1 cellular context compared by ENCODE assay signal in the genomic region with DNA sequence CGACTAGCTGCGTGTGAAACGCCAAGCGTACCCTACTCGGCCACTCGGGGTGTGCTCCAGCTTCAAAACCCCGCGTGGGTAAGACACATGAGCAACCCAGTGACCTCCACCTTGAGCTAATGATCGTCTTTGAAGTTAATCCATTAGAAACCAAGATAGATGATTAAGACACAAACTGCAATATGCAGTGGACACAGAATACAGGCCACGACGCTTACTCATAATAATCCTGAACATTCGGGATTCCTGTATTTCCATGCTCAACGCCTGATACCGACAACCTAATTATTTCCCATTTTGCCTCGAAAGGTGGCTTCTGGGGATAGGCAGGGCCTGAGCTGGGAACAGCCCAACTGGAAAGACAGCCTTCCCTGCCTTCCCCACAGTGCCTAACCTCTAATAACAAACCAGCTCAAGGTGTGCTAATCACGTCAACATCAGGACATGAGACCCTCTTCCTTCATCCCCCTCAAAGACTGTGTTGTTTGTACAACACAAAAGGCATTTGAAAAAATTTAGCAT.
TF ChIP-seq lines count a peak whose summit lies in the region.

No MANE protein-coding gene starts in this region.

TF ChIP-seq in GM23338, 12 proteins besides CTCF, POLR2A, EP300 and RAD21 (continued from another document):
- no peak for TF ChIP-seq ZNF462 (CRISPR knock-in tag; IDR thresholded peaks at IDR 0.05)
- TF ChIP-seq REST (IDR thresholded peaks at IDR 0.05; ENCODE audit: unreplicated experiment): no peak
